In the genomic region with DNA sequence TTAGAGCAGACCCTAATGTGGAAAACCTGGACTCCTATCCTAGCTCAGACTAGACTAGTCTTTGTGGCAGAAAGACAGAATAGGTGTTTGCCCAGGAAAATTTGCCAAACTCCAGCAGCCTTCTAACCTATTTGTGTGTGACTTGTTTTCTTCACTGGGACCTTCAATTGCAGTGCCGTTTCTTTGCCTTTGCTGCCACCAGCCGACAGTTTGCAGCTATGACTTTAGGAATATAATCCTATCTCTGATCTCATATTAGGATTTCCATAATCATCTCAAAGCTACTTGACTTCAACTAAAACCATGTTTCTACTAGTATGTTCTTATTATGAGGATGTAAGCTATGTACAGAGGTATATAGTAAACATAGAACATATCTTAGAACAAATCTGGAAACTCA, we compare ENCODE assay signal across 8 cellular contexts.
DNase-seq lines count a peak whose midpoint lies in the region; ATAC-seq and TF ChIP-seq lines count a peak whose summit lies in the region.

No MANE protein-coding gene starts in this region.

- no peaks in the 10 kb centered on the region for H3K27me3 Mint-ChIP-seq in activated CD8-positive, alpha-beta T cell treated with anti-CD3 and anti-CD28 coated beads, Interleukin-2, amount 10 ng/mL, durations not matched to agents 7 days and 5 days (ENCODE audit: low read depth)
- H3K27me3 Mint-ChIP-seq in CD8-positive, alpha-beta T cell (ENCODE audit: low read depth): no peaks in the 10 kb centered on the region

- no peaks in the 10 kb centered on the region for H4K20me1 ChIP-seq in MM.1S (ENCODE audit: insufficient read depth, low read length)

- H3K4me3 ChIP-seq in MM.1S (ENCODE audit: low read length): no peak overlapping the region
- no peak overlapping the region for H3K4me3 ChIP-seq in CD8-positive, alpha-beta T cell (ENCODE audit: low read depth, low read length)

- H3K79me2 ChIP-seq in MM.1S (ENCODE audit: low read length): no peaks in the 10 kb centered on the region

- no peaks in the 10 kb centered on the region for H3F3A ChIP-seq in MM.1S (ENCODE audit: insufficient read depth, low read length)

- POLR2A ChIA-PET in activated CD8-positive, alpha-beta T cell treated with anti-CD3 and anti-CD28 coated beads, Interleukin-2, amount 10 ng/mL, durations not matched to agents 7 days and 5 days (lab: Charles Lee): no interaction called here
- POLR2A ChIA-PET in CD8-positive, alpha-beta T cell (lab: Charles Lee): no interaction called here

- H2AFZ ChIP-seq in MM.1S (ENCODE audit: low read length): no peak overlapping the region

- no peaks in the 10 kb centered on the region for H3K36me3 ChIP-seq in MM.1S (replicated peaks; ENCODE audit: insufficient read depth, low read length)
- H3K36me3 ChIP-seq in CD8-positive, alpha-beta T cell (ENCODE audit: insufficient read depth, low read length): no peaks in the 10 kb centered on the region

- no peaks in the 10 kb centered on the region for H3K4me1 ChIP-seq in MM.1S (ENCODE audit: low read length)
- no peaks in the 10 kb centered on the region for H3K4me1 ChIP-seq in CD8-positive, alpha-beta T cell (ENCODE audit: insufficient read depth, low read length)

- no peak for ATAC-seq in activated CD8-positive, alpha-beta T cell treated with anti-CD3 and anti-CD28 coated beads, Interleukin-2, amount 10 ng/mL, durations not matched to agents 7 days and 5 days
- ATAC-seq in CD8-positive, alpha-beta T cell: no peak
- ATAC-seq in HG03460 (IDR thresholded peaks at IDR 0.05; ENCODE audit: unreplicated experiment): no peak

- intact Hi-C loops in CD8-positive, alpha-beta T cell (cut with DNase I, micrococcal nuclease): loop anchor here in 1 of 2 experiments (10.0 kb wide), 1 partner anchor 355 kb away; no protein-coding TSS in a partner anchor

- H3K4me2 ChIP-seq in MM.1S (ENCODE audit: low read depth, low read length): no peak overlapping the region

- no peak overlapping the region for H3K27ac Mint-ChIP-seq in activated CD8-positive, alpha-beta T cell treated with anti-CD3 and anti-CD28 coated beads, Interleukin-2, amount 10 ng/mL, durations not matched to agents 7 days and 5 days
- no peak overlapping the region for H3K27ac Mint-ChIP-seq in CD8-positive, alpha-beta T cell

- H3K9ac ChIP-seq in MM.1S (ENCODE audit: low read length): no peak overlapping the region

- peak; percentile 65 for TF ChIP-seq CTCF in MM.1S (IDR thresholded peaks at IDR 0.05; ENCODE audit: low read length)
- TF ChIP-seq CTCF in CD8-positive, alpha-beta T cell (IDR thresholded peaks at IDR 0.05): no peak

- H3K9me2 ChIP-seq in MM.1S (replicated peaks; ENCODE audit: insufficient read depth, low read length): no peaks in the 10 kb centered on the region

- H3K9me3 Mint-ChIP-seq in activated CD8-positive, alpha-beta T cell treated with anti-CD3 and anti-CD28 coated beads, Interleukin-2, amount 10 ng/mL, durations not matched to agents 7 days and 5 days (ENCODE audit: insufficient read depth): no peaks in the 10 kb centered on the region
- no peaks in the 10 kb centered on the region for H3K9me3 Mint-ChIP-seq in CD8-positive, alpha-beta T cell

- H3K9me3 ChIP-seq in MM.1S (replicated peaks; ENCODE audit: insufficient read depth, low read length): no peaks in the 10 kb centered on the region
- H3K9me3 ChIP-seq in CD8-positive, alpha-beta T cell (ENCODE audit: low read length): no peaks in the 10 kb centered on the region

- H3K27ac ChIP-seq in MM.1S (ENCODE audit: low read length): no peak overlapping the region
- H3K27ac ChIP-seq in CD8-positive, alpha-beta T cell (ENCODE audit: low read depth, low read length): no peak overlapping the region

- no peak overlapping the region for H3K4me3 Mint-ChIP-seq in activated CD8-positive, alpha-beta T cell treated with anti-CD3 and anti-CD28 coated beads, Interleukin-2, amount 10 ng/mL, durations not matched to agents 7 days and 5 days
- H3K4me3 Mint-ChIP-seq in CD8-positive, alpha-beta T cell: no peak overlapping the region

- DNase-seq in NOMO-1 (lab: John Stamatoyannopoulos, UW; ENCODE audit: unreplicated experiment in 2 of 2) (peak; percentile 4 to 7), NOMO-1 treated with dmso at 0.1 percent for 144 hours (lab: John Stamatoyannopoulos, UW; ENCODE audit: unreplicated experiment) (no peak), MM.1S (peak; percentile 44), kidney tubule cell (ENCODE audit: low spot score) (peak; percentile 37), DMS79 treated with DMSO at 0.1 percent for 48 hours (lab: John Stamatoyannopoulos, UW) (no peak)
- peak; percentile 24 for DNase-seq in activated CD8-positive, alpha-beta T cell treated with anti-CD3 and anti-CD28 coated beads, Interleukin-2, amount 10 ng/mL, durations not matched to agents 7 days and 5 days
- DNase-seq in CD8-positive, alpha-beta T cell: no peak

- CTCF ChIA-PET in activated CD8-positive, alpha-beta T cell treated with anti-CD3 and anti-CD28 coated beads, Interleukin-2, amount 10 ng/mL, durations not matched to agents 7 days and 5 days (lab: Charles Lee): interaction anchor here (0.8 to 1.9 kb wide), 6 partner anchors 18 to 423 kb away, joined by 3 to 6 read pairs (median 4); a partner anchor contains a TSS
- CTCF ChIA-PET in CD8-positive, alpha-beta T cell (lab: Charles Lee): interaction anchor here (1.2 kb wide), 1 partner anchor 119 kb away, joined by 4 read pairs; a partner anchor contains a TSS

- peaks cover 2% of the 10 kb centered on the region for H3K4me1 Mint-ChIP-seq in activated CD8-positive, alpha-beta T cell treated with anti-CD3 and anti-CD28 coated beads, Interleukin-2, amount 10 ng/mL, durations not matched to agents 7 days and 5 days (ENCODE audit: low read depth)
- H3K4me1 Mint-ChIP-seq in CD8-positive, alpha-beta T cell (ENCODE audit: low read depth): peaks cover 2% of the 10 kb centered on the region

- H3K36me3 Mint-ChIP-seq in activated CD8-positive, alpha-beta T cell treated with anti-CD3 and anti-CD28 coated beads, Interleukin-2, amount 10 ng/mL, durations not matched to agents 7 days and 5 days (ENCODE audit: low read depth): peaks cover 5% of the 10 kb centered on the region
- H3K36me3 Mint-ChIP-seq in CD8-positive, alpha-beta T cell: peaks cover 27% of the 10 kb centered on the region

- H3K27me3 ChIP-seq in MM.1S (replicated peaks; ENCODE audit: insufficient read depth, low read length): no peaks in the 10 kb centered on the region
- no peaks in the 10 kb centered on the region for H3K27me3 ChIP-seq in CD8-positive, alpha-beta T cell (ENCODE audit: insufficient read depth, low read length)

Comparison
In these comparisons a context has a peak if more than half of its experiments do, and no peak if none do; other contexts are left out.
1. DNase-seq: peak in NOMO-1 (2 of 2), MM.1S (single experiment), activated CD8-positive, alpha-beta T cell treated with anti-CD3 and anti-CD28 coated beads, Interleukin-2, amount 10 ng/mL, durations not matched to agents 7 days and 5 days (single experiment) and kidney tubule cell (single experiment); none in NOMO-1 treated with dmso at 0.1 percent for 144 hours (single experiment), DMS79 treated with DMSO at 0.1 percent for 48 hours (single experiment) and CD8-positive, alpha-beta T cell (0 of 7).